ENCODE assay signal across 11 cellular contexts in genomic region chr5:113059232-113059805, GRCh38.
DNase-seq lines count a peak whose midpoint lies in the region; ATAC-seq and TF ChIP-seq lines count a peak whose summit lies in the region.
"Had no signal": no experiment of that assay in that cellular context is flagged by ENCODE, and none has a peak within 500 bp of the region (broad histone marks: within the 10 kb centered on the region; RNA-seq: fewer than 3 reads in every experiment).

No MANE protein-coding gene starts in this region.

- no peak overlapping the region for H3K4me3 ChIP-seq in adrenal gland
- H3K4me3 ChIP-seq in left lung = no peak overlapping the region
- H3K4me3 ChIP-seq in uterus = no peak overlapping the region
- H3K4me3 ChIP-seq: lower lobe of right lung, upper lobe of right lung had no signal

- H3K36me3 ChIP-seq in adrenal gland (replicated peaks in 1 of 2) (no peaks in the 10 kb centered on the region), left lung (peaks cover 0 to 9% of the 10 kb centered on the region in 2 donors), uterus (no peaks in the 10 kb centered on the region)

- no peak for TF ChIP-seq CTCF in adrenal gland (IDR thresholded peaks at IDR 0.05)
- no peak for TF ChIP-seq CTCF in left lung (IDR thresholded peaks at IDR 0.05)
- TF ChIP-seq CTCF in uterus (IDR thresholded peaks at IDR 0.05) = no peak

- intact Hi-C loops in Right ventricle myocardium superior (cut with DNase I) = no loop called here
- intact Hi-C loops in Right ventricle myocardium inferior (cut with DNase I) = no loop called here
- intact Hi-C loops in adrenal gland (cut with DNase I) = no loop called here
- intact Hi-C loops in left lung (cut with DNase I) = no loop called here
- intact Hi-C loops in uterus (cut with DNase I; ENCODE audit: low total_unique reads) = no loop called here

- TF ChIP-seq POLR2A in adrenal gland (IDR thresholded peaks at IDR 0.05) (no peak), uterus (IDR thresholded peaks at IDR 0.05) (no peak)

- H3K27me3 ChIP-seq in adrenal gland (no peaks in the 10 kb centered on the region), left lung (no peaks in the 10 kb centered on the region), uterus (no peaks in the 10 kb centered on the region)
- H3K27me3 ChIP-seq: upper lobe of right lung had no signal

- ATAC-seq in Right ventricle myocardium superior (ENCODE audit: poor library complexity) (peak; percentile 41), Right ventricle myocardium inferior (no peak), left lung (peak; percentile 24), GM21723 (IDR thresholded peaks at IDR 0.05; ENCODE audit: unreplicated experiment) (no peak), GM21619 (IDR thresholded peaks at IDR 0.05; ENCODE audit: unreplicated experiment) (no peak)
- ATAC-seq: lower lobe of right lung, upper lobe of right lung had no signal

- H3K9me3 ChIP-seq in adrenal gland (replicated peaks in 1 of 3) = no peaks in the 10 kb centered on the region
- H3K9me3 ChIP-seq in left lung = no peaks in the 10 kb centered on the region
- no peaks in the 10 kb centered on the region for H3K9me3 ChIP-seq in uterus
- H3K9me3 ChIP-seq: lower lobe of right lung, upper lobe of right lung had no signal

- DNase-seq in Right ventricle myocardium superior (peak; percentile 76), Right ventricle myocardium inferior (ENCODE audit: missing footprints) (no peak), adrenal gland (peak in 4 of 7 donors; percentile 35 to 78 (median 38)), left lung (no peak), uterus (peak; percentile 54 to 70), NCI-H510A treated with DMSO at 0.1 percent for 48 hours (lab: John Stamatoyannopoulos, UW) (no peak)
- DNase-seq: lower lobe of right lung; stimulated activated CD4-positive, alpha-beta T cell treated with anti-CD3 and anti-CD28 coated beads, Interleukin-2, amount 100 ng/mL, for 24 hours; upper lobe of right lung had no signal

- H3K4me1 ChIP-seq in adrenal gland (replicated peaks in 1 of 2) (peaks cover 0 to 9% of the 10 kb centered on the region in 2 donors), left lung (peaks cover 0 to 5% of the 10 kb centered on the region in 2 donors), uterus (peaks cover 7 to 11% of the 10 kb centered on the region in 2 donors)
- H3K4me1 ChIP-seq: upper lobe of right lung had no signal

- WGBS in adrenal gland, 4 donors = 54 to 69% (median 63%) methylated on average over 12 of the region's 12 CpGs

- H3K27ac ChIP-seq in adrenal gland = peak overlapping the region in 2 of 5 donors; percentile 7 to 49
- no peak overlapping the region for H3K27ac ChIP-seq in left lung
- peak overlapping the region; percentile 57 to 71 for H3K27ac ChIP-seq in uterus
- H3K27ac ChIP-seq: lower lobe of right lung, upper lobe of right lung had no signal

Comparison
In these comparisons a context has a peak if more than half of its experiments do, and no peak if none do; other contexts are left out.
1. ATAC-seq: peak in Right ventricle myocardium superior (single experiment) and left lung (single experiment); none in Right ventricle myocardium inferior (single experiment), GM21723 (single experiment) and GM21619 (single experiment).
2. DNase-seq: peak in Right ventricle myocardium superior (single experiment), adrenal gland (4 of 7) and uterus (2 of 2); none in Right ventricle myocardium inferior (single experiment), left lung (0 of 2) and NCI-H510A treated with DMSO at 0.1 percent for 48 hours (single experiment).
3. H3K27ac ChIP-seq: peak in uterus (2 of 2); none in left lung (0 of 2).